Comparison of ENCODE assay signal across 11 cellular contexts in genomic region chr13:33509642-33510229, GRCh38.
DNase-seq lines count a peak whose midpoint lies in the region; ATAC-seq, FAIRE-seq and TF ChIP-seq lines count a peak whose summit lies in the region.
"Had no signal": no experiment of that assay in that cellular context is flagged by ENCODE, and none has a peak within 500 bp of the region (broad histone marks: within the 10 kb centered on the region; RNA-seq: fewer than 3 reads in every experiment).

No MANE protein-coding gene starts in this region.

- H2AFZ ChIP-seq in OCI-LY3 (ENCODE audit: low read depth, low read length) = peak overlapping the region; percentile 52; the same call in 1 of the 2 replicates

- TF ChIP-seq CTCF in OCI-LY3 (IDR thresholded peaks at IDR 0.05; ENCODE audit: low read depth, low read length) (no peak), lower lobe of right lung (IDR thresholded peaks at IDR 0.05) (no peak), suprapubic skin (IDR thresholded peaks at IDR 0.05) (no peak), D721Med (IDR thresholded peaks at IDR 0.05; ENCODE audit: insufficient read depth, missing control alignments) (no peak)

- peak in 1 of 2 donors; percentile 15 for TF ChIP-seq POLR2A in suprapubic skin (IDR thresholded peaks at IDR 0.05)

- H3K27me3 ChIP-seq in OCI-LY3 (ENCODE audit: low read depth, low read length) (no peaks in the 10 kb centered on the region), lower lobe of right lung (ENCODE audit: low read depth) (no peaks in the 10 kb centered on the region), suprapubic skin (no peaks in the 10 kb centered on the region), small intestine (ENCODE audit: control insufficient read depth in 2 of 2, insufficient read depth in 2 of 2, low read length in 2 of 2) (no peaks in the 10 kb centered on the region)
- H3K27me3 ChIP-seq: ovary had no signal

- DNase-seq in dermis microvascular lymphatic vessel endothelial cell (ENCODE audit: low read depth in 2 of 2) (peak; percentile 89 to 90), lower lobe of right lung (no peak), suprapubic skin (ENCODE audit: low spot score in 2 of 2) (peak; percentile 72 to 80), small intestine (no peak), NCI-H2171 (lab: John Stamatoyannopoulos, UW) (no peak), D721Med (ENCODE audit: insufficient read length, low spot score) (no peak)
- no peak for DNase-seq in activated CD4-positive, alpha-beta T cell treated with anti-CD3 and anti-CD28 coated beads, Interleukin-2, amount 50 U/mL, for 4 hours

- WGBS in suprapubic skin = 24% methylated on average over 5 of the region's 5 CpGs
- 69 to 88% (median 83%) methylated on average over 5 of the region's 5 CpGs for WGBS in small intestine, 3 donors

- no peaks in the 10 kb centered on the region for H4K20me1 ChIP-seq in OCI-LY3 (ENCODE audit: insufficient read depth, low read length)

- no peak for TF ChIP-seq EP300 in suprapubic skin (IDR thresholded peaks at IDR 0.05)

- no peak overlapping the region for H3K27ac ChIP-seq in OCI-LY3 (ENCODE audit: low read length)
- H3K27ac ChIP-seq in lower lobe of right lung = peak overlapping the region; percentile 79
- peak overlapping the region; percentile 85 for H3K27ac ChIP-seq in suprapubic skin
- H3K27ac ChIP-seq in small intestine (ENCODE audit: low read depth in 1 of 2, low read length in 1 of 2) = peak overlapping the region in 1 of 2 donors; percentile 81
- H3K27ac ChIP-seq: ovary had no signal

- no peak overlapping the region for H3K4me2 ChIP-seq in OCI-LY3 (ENCODE audit: low read length)

- peak; percentile 80 to 84 for ATAC-seq in lower lobe of right lung
- ATAC-seq: stimulated activated memory B cell treated with anti-CD40 and anti-IgM and Interleukin-4, amounts not matched to agents 10 μg/mL and 1 μg/mL and 100 μg/mL, for 72 hours had no signal

- intact Hi-C loops in lower lobe of right lung (cut with DNase I) = no loop called here

- no peaks in the 10 kb centered on the region for H3K79me2 ChIP-seq in OCI-LY3 (ENCODE audit: low read length)

- H3K36me3 ChIP-seq in OCI-LY3 (replicated peaks; ENCODE audit: low read depth, low read length) (no peaks in the 10 kb centered on the region), lower lobe of right lung (no peaks in the 10 kb centered on the region), suprapubic skin (no peaks in the 10 kb centered on the region), small intestine (ENCODE audit: control insufficient read depth in 2 of 2, insufficient read depth in 2 of 2, low read length in 2 of 2) (no peaks in the 10 kb centered on the region)
- H3K36me3 ChIP-seq: ovary had no signal

- no peak overlapping the region for H3K9ac ChIP-seq in OCI-LY3 (ENCODE audit: low read length)

- H3K4me3 ChIP-seq in OCI-LY3 (ENCODE audit: low read length) = no peak overlapping the region
- no peak overlapping the region for H3K4me3 ChIP-seq in lower lobe of right lung
- H3K4me3 ChIP-seq in suprapubic skin = no peak overlapping the region
- no peak overlapping the region for H3K4me3 ChIP-seq in small intestine (ENCODE audit: low read depth in 1 of 2, low read length in 2 of 2)
- H3K4me3 ChIP-seq: ovary had no signal

- FAIRE-seq in small intestine (lab: Jason Lieb, UNC) (no peak), D721Med (lab: Jason Lieb, UNC) (no peak)
- FAIRE-seq: endometrium had no signal

- H3K9me3 ChIP-seq in OCI-LY3 (ENCODE audit: insufficient read depth, low read length) (no peaks in the 10 kb centered on the region), lower lobe of right lung (no peaks in the 10 kb centered on the region), suprapubic skin (no peaks in the 10 kb centered on the region), small intestine (ENCODE audit: control insufficient read depth, low read depth) (no peaks in the 10 kb centered on the region)
- H3K9me3 ChIP-seq: ovary had no signal

- H3K4me1 ChIP-seq in OCI-LY3 (ENCODE audit: low read length) (no peaks in the 10 kb centered on the region), lower lobe of right lung (peaks cover 14% of the 10 kb centered on the region), suprapubic skin (peaks cover 21% of the 10 kb centered on the region), small intestine (ENCODE audit: control insufficient read depth in 2 of 2, insufficient read depth in 1 of 2, low read depth in 1 of 2, low read length in 1 of 2) (no peaks in the 10 kb centered on the region)

Comparison
In these comparisons a context has a peak if more than half of its experiments do, and no peak if none do; other contexts are left out.
1. DNase-seq: peak in dermis microvascular lymphatic vessel endothelial cell (2 of 2) and suprapubic skin (2 of 2); none in lower lobe of right lung (single experiment), small intestine (single experiment), NCI-H2171 (single experiment), activated CD4-positive, alpha-beta T cell treated with anti-CD3 and anti-CD28 coated beads, Interleukin-2, amount 50 U/mL, for 4 hours (0 of 2) and D721Med (single experiment).